ENCODE assay signal across 1 cellular context in the genomic region with DNA sequence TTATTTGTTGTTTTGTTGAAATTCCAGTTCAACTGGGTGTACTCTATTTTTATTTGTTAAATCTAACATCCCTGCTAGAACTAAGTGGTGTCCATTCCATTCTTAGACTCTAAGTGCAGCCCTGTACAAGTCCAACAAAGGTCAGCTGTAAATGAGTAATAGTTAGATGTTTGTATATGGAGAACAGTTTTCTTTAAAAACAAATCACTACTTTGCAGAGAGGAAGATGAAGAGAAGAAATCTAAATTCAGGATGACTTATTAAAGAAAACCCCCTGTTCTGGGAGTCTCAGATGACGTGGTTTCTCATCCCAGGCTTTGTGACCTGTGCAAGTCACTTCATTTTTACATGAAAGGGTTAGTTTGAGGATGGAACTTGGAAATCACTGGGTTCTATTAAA.
TF ChIP-seq lines count a peak whose summit lies in the region.

No MANE protein-coding gene starts in this region.

TF ChIP-seq in A549, 52 proteins besides CTCF, POLR2A, EP300 and RAD21 (continued from another document):
- TF ChIP-seq, protein P1, sequence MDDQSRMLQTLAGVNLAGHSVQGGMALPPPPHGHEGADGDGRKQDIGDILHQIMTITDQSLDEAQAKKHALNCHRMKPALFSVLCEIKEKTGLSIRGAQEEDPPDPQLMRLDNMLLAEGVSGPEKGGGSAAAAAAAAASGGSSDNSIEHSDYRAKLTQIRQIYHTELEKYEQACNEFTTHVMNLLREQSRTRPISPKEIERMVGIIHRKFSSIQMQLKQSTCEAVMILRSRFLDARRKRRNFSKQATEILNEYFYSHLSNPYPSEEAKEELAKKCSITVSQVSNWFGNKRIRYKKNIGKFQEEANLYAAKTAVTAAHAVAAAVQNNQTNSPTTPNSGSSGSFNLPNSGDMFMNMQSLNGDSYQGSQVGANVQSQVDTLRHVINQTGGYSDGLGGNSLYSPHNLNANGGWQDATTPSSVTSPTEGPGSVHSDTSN (IDR thresholded peaks at IDR 0.05) = no peak
- TF ChIP-seq ZNF302 (CRISPR knock-in tag; IDR thresholded peaks at IDR 0.05) = no peak
- TF ChIP-seq TP53 (CRISPR knock-in tag; IDR thresholded peaks at IDR 0.05) = no peak
- TF ChIP-seq FOSL2 (IDR thresholded peaks at IDR 0.05) = no peak
- no peak for TF ChIP-seq FOSL2 (CRISPR knock-in tag; IDR thresholded peaks at IDR 0.05)
- TF ChIP-seq EHF (CRISPR knock-in tag; IDR thresholded peaks at IDR 0.05) = no peak
- TF ChIP-seq, protein P2, sequence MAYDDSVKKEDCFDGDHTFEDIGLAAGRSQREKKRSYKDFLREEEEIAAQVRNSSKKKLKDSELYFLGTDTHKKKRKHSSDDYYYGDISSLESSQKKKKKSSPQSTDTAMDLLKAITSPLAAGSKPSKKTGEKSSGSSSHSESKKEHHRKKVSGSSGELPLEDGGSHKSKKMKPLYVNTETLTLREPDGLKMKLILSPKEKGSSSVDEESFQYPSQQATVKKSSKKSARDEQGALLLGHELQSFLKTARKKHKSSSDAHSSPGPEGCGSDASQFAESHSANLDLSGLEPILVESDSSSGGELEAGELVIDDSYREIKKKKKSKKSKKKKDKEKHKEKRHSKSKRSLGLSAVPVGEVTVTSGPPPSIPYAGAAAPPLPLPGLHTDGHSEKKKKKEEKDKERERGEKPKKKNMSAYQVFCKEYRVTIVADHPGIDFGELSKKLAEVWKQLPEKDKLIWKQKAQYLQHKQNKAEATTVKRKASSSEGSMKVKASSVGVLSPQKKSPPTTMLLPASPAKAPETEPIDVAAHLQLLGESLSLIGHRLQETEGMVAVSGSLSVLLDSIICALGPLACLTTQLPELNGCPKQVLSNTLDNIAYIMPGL (CRISPR knock-in tag; IDR thresholded peaks at IDR 0.05; ENCODE audit: borderline replicate concordance) = no peak
- TF ChIP-seq, protein P3, sequence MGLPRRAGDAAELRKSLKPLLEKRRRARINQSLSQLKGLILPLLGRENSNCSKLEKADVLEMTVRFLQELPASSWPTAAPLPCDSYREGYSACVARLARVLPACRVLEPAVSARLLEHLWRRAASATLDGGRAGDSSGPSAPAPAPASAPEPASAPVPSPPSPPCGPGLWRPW (IDR thresholded peaks at IDR 0.05) = no peak
- no peak for TF ChIP-seq JUNB (IDR thresholded peaks at IDR 0.05)
- TF ChIP-seq CHD4 (IDR thresholded peaks at IDR 0.05; ENCODE audit: borderline replicate concordance) = no peak
- TF ChIP-seq RNF2 (IDR thresholded peaks at IDR 0.05; ENCODE audit: borderline replicate concordance, low read depth) = no peak
- TF ChIP-seq ZC3H11A (IDR thresholded peaks at IDR 0.05) = no peak
TF ChIP-seq in A549: peak in this region for 0.
